In the genomic region with DNA sequence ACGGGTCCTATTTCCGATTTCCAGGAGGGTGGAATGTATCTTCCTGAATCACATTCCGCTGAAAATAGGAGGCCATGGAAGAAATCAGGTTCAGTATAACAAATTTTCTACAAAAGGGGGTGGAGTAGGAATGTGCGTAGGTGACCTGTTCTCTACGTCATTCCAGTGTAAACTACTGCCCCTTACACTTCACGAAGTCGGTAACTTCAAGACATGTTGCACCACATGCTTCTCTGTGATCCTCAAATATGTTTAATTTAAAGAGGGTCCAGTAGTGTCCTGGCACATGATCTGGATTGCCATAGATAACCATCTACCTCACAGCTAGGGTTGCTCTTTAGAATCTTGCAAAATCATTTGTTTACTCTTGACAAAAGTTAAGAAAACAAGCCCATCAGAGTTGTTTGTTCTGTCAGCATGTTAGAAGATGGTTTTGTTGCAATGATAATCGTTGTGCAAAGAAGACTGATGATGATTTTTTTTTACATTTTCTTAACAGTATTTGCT, we compare ENCODE assay signal across 1 cellular context.
TF ChIP-seq lines count a peak whose summit lies in the region.

No MANE protein-coding gene starts in this region.

TF ChIP-seq in HepG2, 621 proteins besides CTCF, POLR2A, EP300 and RAD21 (continued from another document and continues in another):
- TF ChIP-seq, protein P1, sequence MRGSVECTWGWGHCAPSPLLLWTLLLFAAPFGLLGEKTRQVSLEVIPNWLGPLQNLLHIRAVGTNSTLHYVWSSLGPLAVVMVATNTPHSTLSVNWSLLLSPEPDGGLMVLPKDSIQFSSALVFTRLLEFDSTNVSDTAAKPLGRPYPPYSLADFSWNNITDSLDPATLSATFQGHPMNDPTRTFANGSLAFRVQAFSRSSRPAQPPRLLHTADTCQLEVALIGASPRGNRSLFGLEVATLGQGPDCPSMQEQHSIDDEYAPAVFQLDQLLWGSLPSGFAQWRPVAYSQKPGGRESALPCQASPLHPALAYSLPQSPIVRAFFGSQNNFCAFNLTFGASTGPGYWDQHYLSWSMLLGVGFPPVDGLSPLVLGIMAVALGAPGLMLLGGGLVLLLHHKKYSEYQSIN (CRISPR knock-in tag; IDR thresholded peaks at IDR 0.05; ENCODE audit: borderline replicate concordance) = no peak
- TF ChIP-seq SALL2 (CRISPR knock-in tag; IDR thresholded peaks at IDR 0.05) (peak; percentile 56; the same call in 1 of the 2 replicates), RFX3 (CRISPR knock-in tag; IDR thresholded peaks at IDR 0.05) (0 out of 2 replicates have a peak, but pooled peaks have one; percentile 20), ELF1 (CRISPR knock-in tag; IDR thresholded peaks at IDR 0.05) (no peak), POLR2AphosphoS5 (IDR thresholded peaks at IDR 0.05; ENCODE audit: low read depth, low read length) (no peak), GATA4 (IDR thresholded peaks at IDR 0.05; ENCODE audit: borderline replicate concordance, low read depth) (peak; percentile 87; the same call in 1 of the 2 replicates), HDAC1 (CRISPR knock-in tag; IDR thresholded peaks at IDR 0.05) (peak; percentile 86), ELF3 (CRISPR knock-in tag; IDR thresholded peaks at IDR 0.05) (peak; percentile 69), RNF2 (conservative IDR thresholded peaks at IDR 0.05; ENCODE audit: low read depth) (no peak), ATF1 (CRISPR knock-in tag; IDR thresholded peaks at IDR 0.05) (peak; percentile 91), ZFP36L2 (CRISPR knock-in tag; IDR thresholded peaks at IDR 0.05) (no peak), POGZ (CRISPR knock-in tag; IDR thresholded peaks at IDR 0.05) (peak; percentile 98), ZNF737 (CRISPR knock-in tag; IDR thresholded peaks at IDR 0.05; ENCODE audit: borderline replicate concordance) (no peak), CBX1 (IDR thresholded peaks at IDR 0.05; ENCODE audit: low read depth) (peak; percentile 64), NFYC (CRISPR knock-in tag; IDR thresholded peaks at IDR 0.05) (no peak), GABPB1 (CRISPR knock-in tag; IDR thresholded peaks at IDR 0.05) (peak; percentile 53; the same call in 1 of the 2 replicates), PHF5A (CRISPR knock-in tag; IDR thresholded peaks at IDR 0.05; ENCODE audit: low read depth, unreplicated experiment) (peak; percentile 27), KLF13 (CRISPR knock-in tag; IDR thresholded peaks at IDR 0.05) (no peak), GZF1 (CRISPR knock-in tag; IDR thresholded peaks at IDR 0.05) (no peak), ZNF333 (CRISPR knock-in tag; IDR thresholded peaks at IDR 0.05; ENCODE audit: borderline replicate concordance) (no peak), ZNF816 (CRISPR knock-in tag; IDR thresholded peaks at IDR 0.05; ENCODE audit: borderline replicate concordance) (peak; percentile 63; the same call in 1 of the 2 replicates)
- TF ChIP-seq, protein P2, sequence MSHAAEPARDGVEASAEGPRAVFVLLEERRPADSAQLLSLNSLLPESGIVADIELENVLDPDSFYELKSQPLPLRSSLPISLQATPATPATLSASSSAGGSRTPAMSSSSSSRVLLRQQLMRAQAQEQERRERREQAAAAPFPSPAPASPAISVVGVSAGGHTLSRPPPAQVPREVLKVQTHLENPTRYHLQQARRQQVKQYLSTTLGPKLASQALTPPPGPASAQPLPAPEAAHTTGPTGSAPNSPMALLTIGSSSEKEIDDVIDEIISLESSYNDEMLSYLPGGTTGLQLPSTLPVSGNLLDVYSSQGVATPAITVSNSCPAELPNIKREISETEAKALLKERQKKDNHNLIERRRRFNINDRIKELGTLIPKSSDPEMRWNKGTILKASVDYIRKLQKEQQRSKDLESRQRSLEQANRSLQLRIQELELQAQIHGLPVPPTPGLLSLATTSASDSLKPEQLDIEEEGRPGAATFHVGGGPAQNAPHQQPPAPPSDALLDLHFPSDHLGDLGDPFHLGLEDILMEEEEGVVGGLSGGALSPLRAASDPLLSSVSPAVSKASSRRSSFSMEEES (CRISPR knock-in tag; IDR thresholded peaks at IDR 0.05) = peak; percentile 96
- TF ChIP-seq, protein P3, sequence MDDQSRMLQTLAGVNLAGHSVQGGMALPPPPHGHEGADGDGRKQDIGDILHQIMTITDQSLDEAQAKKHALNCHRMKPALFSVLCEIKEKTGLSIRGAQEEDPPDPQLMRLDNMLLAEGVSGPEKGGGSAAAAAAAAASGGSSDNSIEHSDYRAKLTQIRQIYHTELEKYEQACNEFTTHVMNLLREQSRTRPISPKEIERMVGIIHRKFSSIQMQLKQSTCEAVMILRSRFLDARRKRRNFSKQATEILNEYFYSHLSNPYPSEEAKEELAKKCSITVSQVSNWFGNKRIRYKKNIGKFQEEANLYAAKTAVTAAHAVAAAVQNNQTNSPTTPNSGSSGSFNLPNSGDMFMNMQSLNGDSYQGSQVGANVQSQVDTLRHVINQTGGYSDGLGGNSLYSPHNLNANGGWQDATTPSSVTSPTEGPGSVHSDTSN (CRISPR knock-in tag; IDR thresholded peaks at IDR 0.05; ENCODE audit: borderline replicate concordance) = no peak
- TF ChIP-seq, protein P4, sequence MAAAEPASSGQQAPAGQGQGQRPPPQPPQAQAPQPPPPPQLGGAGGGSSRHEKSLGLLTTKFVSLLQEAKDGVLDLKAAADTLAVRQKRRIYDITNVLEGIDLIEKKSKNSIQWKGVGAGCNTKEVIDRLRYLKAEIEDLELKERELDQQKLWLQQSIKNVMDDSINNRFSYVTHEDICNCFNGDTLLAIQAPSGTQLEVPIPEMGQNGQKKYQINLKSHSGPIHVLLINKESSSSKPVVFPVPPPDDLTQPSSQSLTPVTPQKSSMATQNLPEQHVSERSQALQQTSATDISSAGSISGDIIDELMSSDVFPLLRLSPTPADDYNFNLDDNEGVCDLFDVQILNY (CRISPR knock-in tag; conservative IDR thresholded peaks at IDR 0.05) = no peak
- TF ChIP-seq, protein P5, sequence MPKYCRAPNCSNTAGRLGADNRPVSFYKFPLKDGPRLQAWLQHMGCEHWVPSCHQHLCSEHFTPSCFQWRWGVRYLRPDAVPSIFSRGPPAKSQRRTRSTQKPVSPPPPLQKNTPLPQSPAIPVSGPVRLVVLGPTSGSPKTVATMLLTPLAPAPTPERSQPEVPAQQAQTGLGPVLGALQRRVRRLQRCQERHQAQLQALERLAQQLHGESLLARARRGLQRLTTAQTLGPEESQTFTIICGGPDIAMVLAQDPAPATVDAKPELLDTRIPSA (CRISPR knock-in tag; IDR thresholded peaks at IDR 0.05; ENCODE audit: borderline replicate concordance) = no peak
- TF ChIP-seq, protein P6, sequence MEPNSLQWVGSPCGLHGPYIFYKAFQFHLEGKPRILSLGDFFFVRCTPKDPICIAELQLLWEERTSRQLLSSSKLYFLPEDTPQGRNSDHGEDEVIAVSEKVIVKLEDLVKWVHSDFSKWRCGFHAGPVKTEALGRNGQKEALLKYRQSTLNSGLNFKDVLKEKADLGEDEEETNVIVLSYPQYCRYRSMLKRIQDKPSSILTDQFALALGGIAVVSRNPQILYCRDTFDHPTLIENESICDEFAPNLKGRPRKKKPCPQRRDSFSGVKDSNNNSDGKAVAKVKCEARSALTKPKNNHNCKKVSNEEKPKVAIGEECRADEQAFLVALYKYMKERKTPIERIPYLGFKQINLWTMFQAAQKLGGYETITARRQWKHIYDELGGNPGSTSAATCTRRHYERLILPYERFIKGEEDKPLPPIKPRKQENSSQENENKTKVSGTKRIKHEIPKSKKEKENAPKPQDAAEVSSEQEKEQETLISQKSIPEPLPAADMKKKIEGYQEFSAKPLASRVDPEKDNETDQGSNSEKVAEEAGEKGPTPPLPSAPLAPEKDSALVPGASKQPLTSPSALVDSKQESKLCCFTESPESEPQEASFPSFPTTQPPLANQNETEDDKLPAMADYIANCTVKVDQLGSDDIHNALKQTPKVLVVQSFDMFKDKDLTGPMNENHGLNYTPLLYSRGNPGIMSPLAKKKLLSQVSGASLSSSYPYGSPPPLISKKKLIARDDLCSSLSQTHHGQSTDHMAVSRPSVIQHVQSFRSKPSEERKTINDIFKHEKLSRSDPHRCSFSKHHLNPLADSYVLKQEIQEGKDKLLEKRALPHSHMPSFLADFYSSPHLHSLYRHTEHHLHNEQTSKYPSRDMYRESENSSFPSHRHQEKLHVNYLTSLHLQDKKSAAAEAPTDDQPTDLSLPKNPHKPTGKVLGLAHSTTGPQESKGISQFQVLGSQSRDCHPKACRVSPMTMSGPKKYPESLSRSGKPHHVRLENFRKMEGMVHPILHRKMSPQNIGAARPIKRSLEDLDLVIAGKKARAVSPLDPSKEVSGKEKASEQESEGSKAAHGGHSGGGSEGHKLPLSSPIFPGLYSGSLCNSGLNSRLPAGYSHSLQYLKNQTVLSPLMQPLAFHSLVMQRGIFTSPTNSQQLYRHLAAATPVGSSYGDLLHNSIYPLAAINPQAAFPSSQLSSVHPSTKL (CRISPR knock-in tag; IDR thresholded peaks at IDR 0.05) = peak; percentile 100
- TF ChIP-seq, protein P7, sequence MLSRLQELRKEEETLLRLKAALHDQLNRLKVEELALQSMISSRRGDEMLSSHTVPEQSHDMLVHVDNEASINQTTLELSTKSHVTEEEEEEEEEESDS (CRISPR knock-in tag; IDR thresholded peaks at IDR 0.05; ENCODE audit: borderline replicate concordance) = no peak; the same call in 1 of the 2 replicates
- TF ChIP-seq, protein P8, sequence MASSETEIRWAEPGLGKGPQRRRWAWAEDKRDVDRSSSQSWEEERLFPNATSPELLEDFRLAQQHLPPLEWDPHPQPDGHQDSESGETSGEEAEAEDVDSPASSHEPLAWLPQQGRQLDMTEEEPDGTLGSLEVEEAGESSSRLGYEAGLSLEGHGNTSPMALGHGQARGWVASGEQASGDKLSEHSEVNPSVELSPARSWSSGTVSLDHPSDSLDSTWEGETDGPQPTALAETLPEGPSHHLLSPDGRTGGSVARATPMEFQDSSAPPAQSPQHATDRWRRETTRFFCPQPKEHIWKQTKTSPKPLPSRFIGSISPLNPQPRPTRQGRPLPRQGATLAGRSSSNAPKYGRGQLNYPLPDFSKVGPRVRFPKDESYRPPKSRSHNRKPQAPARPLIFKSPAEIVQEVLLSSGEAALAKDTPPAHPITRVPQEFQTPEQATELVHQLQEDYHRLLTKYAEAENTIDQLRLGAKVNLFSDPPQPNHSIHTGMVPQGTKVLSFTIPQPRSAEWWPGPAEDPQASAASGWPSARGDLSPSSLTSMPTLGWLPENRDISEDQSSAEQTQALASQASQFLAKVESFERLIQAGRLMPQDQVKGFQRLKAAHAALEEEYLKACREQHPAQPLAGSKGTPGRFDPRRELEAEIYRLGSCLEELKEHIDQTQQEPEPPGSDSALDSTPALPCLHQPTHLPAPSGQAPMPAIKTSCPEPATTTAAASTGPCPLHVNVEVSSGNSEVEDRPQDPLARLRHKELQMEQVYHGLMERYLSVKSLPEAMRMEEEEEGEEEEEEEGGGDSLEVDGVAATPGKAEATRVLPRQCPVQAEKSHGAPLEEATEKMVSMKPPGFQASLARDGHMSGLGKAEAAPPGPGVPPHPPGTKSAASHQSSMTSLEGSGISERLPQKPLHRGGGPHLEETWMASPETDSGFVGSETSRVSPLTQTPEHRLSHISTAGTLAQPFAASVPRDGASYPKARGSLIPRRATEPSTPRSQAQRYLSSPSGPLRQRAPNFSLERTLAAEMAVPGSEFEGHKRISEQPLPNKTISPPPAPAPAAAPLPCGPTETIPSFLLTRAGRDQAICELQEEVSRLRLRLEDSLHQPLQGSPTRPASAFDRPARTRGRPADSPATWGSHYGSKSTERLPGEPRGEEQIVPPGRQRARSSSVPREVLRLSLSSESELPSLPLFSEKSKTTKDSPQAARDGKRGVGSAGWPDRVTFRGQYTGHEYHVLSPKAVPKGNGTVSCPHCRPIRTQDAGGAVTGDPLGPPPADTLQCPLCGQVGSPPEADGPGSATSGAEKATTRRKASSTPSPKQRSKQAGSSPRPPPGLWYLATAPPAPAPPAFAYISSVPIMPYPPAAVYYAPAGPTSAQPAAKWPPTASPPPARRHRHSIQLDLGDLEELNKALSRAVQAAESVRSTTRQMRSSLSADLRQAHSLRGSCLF (CRISPR knock-in tag; IDR thresholded peaks at IDR 0.05; ENCODE audit: borderline replicate concordance) = no peak
- TF ChIP-seq, protein P9, sequence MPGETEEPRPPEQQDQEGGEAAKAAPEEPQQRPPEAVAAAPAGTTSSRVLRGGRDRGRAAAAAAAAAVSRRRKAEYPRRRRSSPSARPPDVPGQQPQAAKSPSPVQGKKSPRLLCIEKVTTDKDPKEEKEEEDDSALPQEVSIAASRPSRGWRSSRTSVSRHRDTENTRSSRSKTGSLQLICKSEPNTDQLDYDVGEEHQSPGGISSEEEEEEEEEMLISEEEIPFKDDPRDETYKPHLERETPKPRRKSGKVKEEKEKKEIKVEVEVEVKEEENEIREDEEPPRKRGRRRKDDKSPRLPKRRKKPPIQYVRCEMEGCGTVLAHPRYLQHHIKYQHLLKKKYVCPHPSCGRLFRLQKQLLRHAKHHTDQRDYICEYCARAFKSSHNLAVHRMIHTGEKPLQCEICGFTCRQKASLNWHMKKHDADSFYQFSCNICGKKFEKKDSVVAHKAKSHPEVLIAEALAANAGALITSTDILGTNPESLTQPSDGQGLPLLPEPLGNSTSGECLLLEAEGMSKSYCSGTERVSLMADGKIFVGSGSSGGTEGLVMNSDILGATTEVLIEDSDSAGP (CRISPR knock-in tag; IDR thresholded peaks at IDR 0.05; ENCODE audit: borderline replicate concordance) = no peak
- TF ChIP-seq, protein P10, sequence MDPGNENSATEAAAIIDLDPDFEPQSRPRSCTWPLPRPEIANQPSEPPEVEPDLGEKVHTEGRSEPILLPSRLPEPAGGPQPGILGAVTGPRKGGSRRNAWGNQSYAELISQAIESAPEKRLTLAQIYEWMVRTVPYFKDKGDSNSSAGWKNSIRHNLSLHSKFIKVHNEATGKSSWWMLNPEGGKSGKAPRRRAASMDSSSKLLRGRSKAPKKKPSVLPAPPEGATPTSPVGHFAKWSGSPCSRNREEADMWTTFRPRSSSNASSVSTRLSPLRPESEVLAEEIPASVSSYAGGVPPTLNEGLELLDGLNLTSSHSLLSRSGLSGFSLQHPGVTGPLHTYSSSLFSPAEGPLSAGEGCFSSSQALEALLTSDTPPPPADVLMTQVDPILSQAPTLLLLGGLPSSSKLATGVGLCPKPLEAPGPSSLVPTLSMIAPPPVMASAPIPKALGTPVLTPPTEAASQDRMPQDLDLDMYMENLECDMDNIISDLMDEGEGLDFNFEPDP (CRISPR knock-in tag; conservative IDR thresholded peaks at IDR 0.05) = no peak
- TF ChIP-seq, protein P11, sequence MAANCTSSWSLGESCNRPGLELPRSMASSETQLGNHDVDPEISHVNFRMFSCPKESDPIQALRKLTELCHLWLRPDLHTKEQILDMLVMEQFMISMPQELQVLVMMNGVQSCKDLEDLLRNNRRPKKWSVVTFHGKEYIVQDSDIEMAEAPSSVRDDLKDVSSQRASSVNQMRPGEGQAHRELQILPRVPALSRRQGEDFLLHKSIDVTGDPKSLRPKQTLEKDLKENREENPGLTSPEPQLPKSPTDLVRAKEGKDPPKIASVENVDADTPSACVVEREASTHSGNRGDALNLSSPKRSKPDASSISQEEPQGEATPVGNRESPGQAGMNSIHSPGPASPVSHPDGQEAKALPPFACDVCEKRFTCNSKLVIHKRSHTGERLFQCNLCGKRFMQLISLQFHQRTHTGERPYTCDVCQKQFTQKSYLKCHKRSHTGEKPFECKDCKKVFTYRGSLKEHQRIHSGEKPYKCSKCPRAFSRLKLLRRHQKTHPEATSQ (CRISPR knock-in tag; IDR thresholded peaks at IDR 0.05; ENCODE audit: borderline replicate concordance) = peak; percentile 85; the same call in 1 of the 2 replicates
- TF ChIP-seq, protein P12, sequence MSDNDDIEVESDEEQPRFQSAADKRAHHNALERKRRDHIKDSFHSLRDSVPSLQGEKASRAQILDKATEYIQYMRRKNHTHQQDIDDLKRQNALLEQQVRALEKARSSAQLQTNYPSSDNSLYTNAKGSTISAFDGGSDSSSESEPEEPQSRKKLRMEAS (IDR thresholded peaks at IDR 0.05) = peak; percentile 88
